Comparison of ENCODE assay signal across 1 cellular context in the genomic region with DNA sequence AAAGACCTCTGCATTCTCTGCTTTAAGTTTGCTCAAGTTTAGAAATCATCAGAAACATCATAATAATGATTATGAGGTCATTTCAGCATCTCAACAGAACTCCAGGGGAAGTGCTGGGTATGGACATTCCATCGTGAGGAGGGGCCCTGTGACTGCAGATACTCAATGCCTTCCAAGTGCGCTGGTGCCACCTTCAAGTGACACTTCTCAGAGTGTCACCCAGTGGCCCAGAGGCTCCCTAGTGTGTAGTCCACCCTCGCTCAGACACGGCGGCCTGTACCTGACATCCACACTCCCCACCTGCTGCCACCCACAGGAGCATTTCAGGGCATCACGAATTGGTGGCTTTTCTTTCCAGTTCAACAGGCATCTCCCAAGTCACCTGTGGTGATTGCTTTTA.
TF ChIP-seq lines count a peak whose summit lies in the region.

No MANE protein-coding gene starts in this region.

TF ChIP-seq in IMR-90, 13 proteins besides CTCF, POLR2A, EP300 and RAD21 (continued from another document):
- no peak for TF ChIP-seq MAFK (IDR thresholded peaks at IDR 0.05; ENCODE audit: low read depth, low read length)
